In genomic region chr3:58025824-58026579, GRCh38 we compare ENCODE assay signal across 11 cellular contexts. TPM values are rescaled to one million over a fixed set of nuclear protein-coding genes. Genes with fewer than 3 reads are reported as not detected.
DNase-seq lines count a peak whose midpoint lies in the region; ATAC-seq and TF ChIP-seq lines count a peak whose summit lies in the region.
"Had no signal": no experiment of that assay in that cellular context is flagged by ENCODE, and none has a peak within 500 bp of the region (broad histone marks: within the 10 kb centered on the region; RNA-seq: fewer than 3 reads in every experiment).

No MANE protein-coding gene starts in this region.

- H3K79me1 ChIP-seq in H9 (ENCODE audit: insufficient read depth, low read depth, low read length, poor library complexity, severe bottlenecking): peaks cover 9% of the 10 kb centered on the region

- H2BK20ac ChIP-seq in H9 (ENCODE audit: low read depth, low read length, poor library complexity, severe bottlenecking): no peak overlapping the region

- peak overlapping the region; percentile 88 for H4K91ac ChIP-seq in H9 (ENCODE audit: insufficient read length, low read depth, low read length)

- no peak for ATAC-seq in HG03280 (IDR thresholded peaks at IDR 0.05; ENCODE audit: unreplicated experiment)
- no peak for ATAC-seq in HG03175 (IDR thresholded peaks at IDR 0.05; ENCODE audit: unreplicated experiment)
- ATAC-seq: GM12878 had no signal

- H3K36me3 Mint-ChIP-seq in H9 (ENCODE audit: insufficient read depth in 1 of 3, low read depth in 3 of 3) (peaks cover 0 to 2% (median 0%) of the 10 kb centered on the region in 3 experiments; a peak in 2 of 7 replicates), endodermal cell (ENCODE audit: low read depth) (peaks cover 10% of the 10 kb centered on the region)

- H3K27ac Mint-ChIP-seq in H9 (peak overlapping the region; percentile 81 to 94 (median 88)), endodermal cell (peak overlapping the region; percentile 52)

- H3K36me3 ChIP-seq in endodermal cell (ENCODE audit: control insufficient read depth, insufficient read depth, low read length) (peaks cover 54% of the 10 kb centered on the region), rectal smooth muscle tissue (ENCODE audit: control insufficient read depth, insufficient read depth, low read length) (peaks cover 3% of the 10 kb centered on the region)

- H3K9ac ChIP-seq in H9 (ENCODE audit: extremely low read depth, insufficient read length, low read length): no peak overlapping the region
- no peak overlapping the region for H3K9ac ChIP-seq in endodermal cell (ENCODE audit: extremely low read depth, low read length, poor library complexity, severe bottlenecking)
- no peak overlapping the region for H3K9ac ChIP-seq in rectal smooth muscle tissue (ENCODE audit: low read length)
- H3K9ac ChIP-seq: KMS-11 had no signal

- no peaks in the 10 kb centered on the region for H3K23me2 ChIP-seq in H9 (ENCODE audit: insufficient read length, low read depth, low read length, poor library complexity, severe bottlenecking)

- H3K27me3 ChIP-seq in H9 (ENCODE audit: insufficient read depth, low read length) (no peaks in the 10 kb centered on the region), endodermal cell (ENCODE audit: control insufficient read depth, insufficient read depth, low read length, poor library complexity, severe bottlenecking) (no peaks in the 10 kb centered on the region), rectal smooth muscle tissue (ENCODE audit: control insufficient read depth, insufficient read depth, low read length) (no peaks in the 10 kb centered on the region)

- H2BK15ac ChIP-seq in H9 (ENCODE audit: low read depth, low read length): no peak overlapping the region

- H3K4me1 Mint-ChIP-seq in H9 (peaks cover 60 to 67% of the 10 kb centered on the region in 2 experiments), endodermal cell (peaks cover 60% of the 10 kb centered on the region)

- H3K27ac ChIP-seq in H9 (ENCODE audit: insufficient read length, low read depth, low read length) (no peak overlapping the region), endodermal cell (ENCODE audit: low read depth, low read length) (no peak overlapping the region), rectal smooth muscle tissue (ENCODE audit: low read depth, low read length) (peak overlapping the region; percentile 51)
- H3K27ac ChIP-seq: KMS-11 had no signal

- no peak overlapping the region for H4K5ac ChIP-seq in H9 (ENCODE audit: insufficient read length, low read depth, low read length)

- H3K18ac ChIP-seq in H9 (ENCODE audit: insufficient read length, low read depth, low read length): peak overlapping the region; percentile 3

- H3K56ac ChIP-seq in H9 (ENCODE audit: insufficient read length, low read depth, low read length): no peak overlapping the region

- H3K27me3 Mint-ChIP-seq in H9 (ENCODE audit: low read depth) (no peaks in the 10 kb centered on the region), endodermal cell (ENCODE audit: insufficient read depth) (no peaks in the 10 kb centered on the region)

- TF ChIP-seq CTCF in H9 (conservative IDR thresholded peaks at IDR 0.05) (no peak), endodermal cell (conservative IDR thresholded peaks at IDR 0.05) (no peak)

- no peak overlapping the region for H2AK5ac ChIP-seq in H9 (ENCODE audit: insufficient read length, low read length)

- H3K23ac ChIP-seq in H9 (ENCODE audit: insufficient read length, low read depth, low read length): no peak overlapping the region

- H3K4me3 Mint-ChIP-seq in H9 (no peak overlapping the region; a peak in 1 of 5 replicates), endodermal cell (no peak overlapping the region)

- H3K4me3 ChIP-seq in endodermal cell (ENCODE audit: low read length) (no peak overlapping the region), rectal smooth muscle tissue (ENCODE audit: low read length) (peak overlapping the region; percentile 0)
- H3K4me3 ChIP-seq: GM12878 had no signal

- DNase-seq in H9 (no peak), NCI-H510A treated with DMSO at 0.1 percent for 48 hours (lab: John Stamatoyannopoulos, UW) (peak; percentile 84), endodermal cell (no peak), activated T-cell treated with anti-CD3 and anti-CD28 coated beads for 4 hours (no peak), mucosa of gallbladder (ENCODE audit: low spot score) (no peak)
- DNase-seq: activated effector memory CD4-positive, alpha-beta T cell treated with Interleukin-2 at 50 U/mL for 16 hours had no signal

- peak overlapping the region; percentile 44 for H2BK5ac ChIP-seq in H9 (ENCODE audit: insufficient read length, low read length)

- H2BK120ac ChIP-seq in H9 (ENCODE audit: low read depth, low read length, poor library complexity, severe bottlenecking): no peak overlapping the region

- no peak overlapping the region for H3T11ph ChIP-seq in H9 (ENCODE audit: low read length)

- H4K8ac ChIP-seq in H9 (replicated peaks; ENCODE audit: insufficient read length, low read depth, low read length): no peak overlapping the region

- no peak overlapping the region for H3K4me2 ChIP-seq in H9 (ENCODE audit: insufficient read depth, insufficient read length, low read length)
- H3K4me2 ChIP-seq: KMS-11 had no signal

- H2BK12ac ChIP-seq in H9 (ENCODE audit: insufficient read length, low read depth, low read length): no peak overlapping the region

- H2AFZ ChIP-seq in H9 (ENCODE audit: low read length): no peak overlapping the region

- no peaks in the 10 kb centered on the region for H4K20me1 ChIP-seq in H9 (ENCODE audit: control insufficient read depth, insufficient read depth, insufficient read length)

- no peak overlapping the region for H3K4ac ChIP-seq in H9 (ENCODE audit: low read depth, low read length)

- H3K4me1 ChIP-seq in H9 (ENCODE audit: insufficient read depth, low read length) (peaks cover 36% of the 10 kb centered on the region; the same call in 1 of the 2 replicates), endodermal cell (ENCODE audit: control insufficient read depth, insufficient read depth, low read length) (peaks cover 19% of the 10 kb centered on the region), rectal smooth muscle tissue (ENCODE audit: control insufficient read depth, insufficient read depth, low read length) (peaks cover 30% of the 10 kb centered on the region)

- H3K9me3 Mint-ChIP-seq in H9 (no peaks in the 10 kb centered on the region; a peak in 1 of 5 replicates), endodermal cell (no peaks in the 10 kb centered on the region)

- no CpG with 5 or more reads among the region's 12 CpGs for WGBS in H9 (ENCODE audit: extremely low coverage, insufficient read length, low lambda C conversion rate)
- WGBS in endodermal cell (ENCODE audit: insufficient coverage in 1 of 2, insufficient read length in 1 of 2), 2 experiments: 75% methylated on average over 10 to 12 of the region's 12 CpGs

- peak overlapping the region; percentile 16; the same call in 1 of the 2 replicates for H3K14ac ChIP-seq in H9 (ENCODE audit: insufficient read depth, low read length)

- H3K79me2 ChIP-seq in H9 (ENCODE audit: insufficient read depth, low read length): peaks cover 24% of the 10 kb centered on the region; the same call in 1 of the 2 replicates

- no peaks in the 10 kb centered on the region for H3K9me3 ChIP-seq in H9 (ENCODE audit: control insufficient read depth, low read depth, low read length)
- H3K9me3 ChIP-seq in endodermal cell (ENCODE audit: control insufficient read depth, low read length): no peaks in the 10 kb centered on the region

RNA-seq across cellular contexts. Expression of gene FLNB, which starts 17.8 kb away (rescaled TPM):
- total RNA-seq in H9 (2021): 75.8 and 83.4 TPM in 2 replicates
- 100 to 1,000 TPM; 212 to 221 TPM for total RNA-seq in endodermal cell
- polyA plus RNA-seq in endodermal cell (2013, experiment 1 of 2): 86.0 TPM
- polyA plus RNA-seq in endodermal cell (2013, experiment 2 of 2): 96.0 TPM
- total RNA-seq in mucosa of gallbladder: 119 TPM
